ENCODE assay signal across 1 cellular context in the genomic region with DNA sequence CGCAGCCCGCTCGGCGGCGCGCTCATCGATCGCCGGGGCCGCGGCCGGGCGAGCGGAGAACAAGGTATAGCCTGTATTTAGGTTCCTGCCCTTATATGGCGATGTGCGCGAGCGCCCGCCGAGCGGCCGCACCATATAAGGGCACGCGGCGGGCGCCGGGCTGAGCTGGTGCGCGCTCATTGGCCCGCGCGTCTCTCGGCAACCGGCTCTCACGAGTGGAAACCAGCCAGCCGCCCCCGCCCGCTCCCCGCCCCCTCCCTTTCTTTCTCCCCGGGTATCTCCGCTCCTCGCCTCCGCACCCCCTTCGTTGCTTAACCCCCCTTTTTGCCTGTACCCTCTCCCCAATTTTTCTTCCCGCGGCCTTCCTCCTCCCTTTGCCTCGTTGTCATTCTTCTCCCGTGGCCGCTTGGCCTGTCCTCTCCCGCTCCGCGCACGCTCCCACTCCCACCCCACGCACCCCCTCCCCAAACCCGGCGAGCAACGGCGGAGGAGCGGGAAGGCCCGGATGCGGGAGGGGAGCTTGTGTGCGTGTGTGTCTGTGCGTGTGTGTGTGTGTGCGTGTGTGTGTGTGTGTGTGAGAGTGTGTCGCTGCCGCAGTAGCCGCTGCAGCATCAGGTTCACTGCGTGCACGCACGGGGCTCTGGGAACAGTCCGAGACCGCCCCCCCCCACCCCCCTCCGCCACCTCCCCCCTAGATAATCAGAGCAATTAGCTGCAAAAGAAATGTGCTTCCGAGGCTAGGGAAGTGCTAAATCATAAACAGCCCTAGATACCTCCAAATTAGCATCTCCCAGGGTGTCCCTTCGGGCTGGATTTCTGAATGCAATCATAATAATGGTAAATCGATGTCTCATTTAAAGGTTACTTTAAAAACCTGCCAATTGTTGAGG.
TF ChIP-seq lines count a peak whose summit lies in the region.

No MANE protein-coding gene starts in this region.

TF ChIP-seq in K562, 482 proteins besides CTCF, POLR2A, EP300 and RAD21 (continued from another document and continues in another):
- TF ChIP-seq, protein P1, sequence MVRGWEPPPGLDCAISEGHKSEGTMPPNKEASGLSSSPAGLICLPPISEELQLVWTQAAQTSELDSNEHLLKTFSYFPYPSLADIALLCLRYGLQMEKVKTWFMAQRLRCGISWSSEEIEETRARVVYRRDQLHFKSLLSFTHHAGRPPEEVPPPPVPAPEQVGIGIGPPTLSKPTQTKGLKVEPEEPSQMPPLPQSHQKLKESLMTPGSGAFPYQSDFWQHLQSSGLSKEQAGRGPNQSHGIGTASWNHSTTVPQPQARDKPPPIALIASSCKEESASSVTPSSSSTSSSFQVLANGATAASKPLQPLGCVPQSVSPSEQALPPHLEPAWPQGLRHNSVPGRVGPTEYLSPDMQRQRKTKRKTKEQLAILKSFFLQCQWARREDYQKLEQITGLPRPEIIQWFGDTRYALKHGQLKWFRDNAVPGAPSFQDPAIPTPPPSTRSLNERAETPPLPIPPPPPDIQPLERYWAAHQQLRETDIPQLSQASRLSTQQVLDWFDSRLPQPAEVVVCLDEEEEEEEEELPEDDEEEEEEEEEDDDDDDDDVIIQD (CRISPR knock-in tag; IDR thresholded peaks at IDR 0.05): no peak
- TF ChIP-seq ZNF24 (IDR thresholded peaks at IDR 0.05) (no peak), ZNF384 (IDR thresholded peaks at IDR 0.05; ENCODE audit: low read depth, low read length) (no peak), BCLAF1 (IDR thresholded peaks at IDR 0.05; ENCODE audit: borderline replicate concordance in 1 of 2, control insufficient read depth in 1 of 2, low read depth in 2 of 2, low read length in 1 of 2) (no peak), MTA2 (IDR thresholded peaks at IDR 0.05; ENCODE audit: low read depth) (peak; percentile 40; the same call in 1 of the 2 replicates), RAD51 (IDR thresholded peaks at IDR 0.05; ENCODE audit: borderline replicate concordance, low read depth) (no peak), GTF2E2 (tag; IDR thresholded peaks at IDR 0.05) (no peak), YY1 (IDR thresholded peaks at IDR 0.05; ENCODE audit: borderline replicate concordance in 1 of 3, control insufficient read depth in 1 of 3, extremely low read depth in 1 of 3, insufficient read depth in 3 of 3, insufficient read length in 1 of 3, insufficient replicate concordance in 2 of 3, low read depth in 1 of 3, low read length in 2 of 3) (no peak), DIDO1 (tag; IDR thresholded peaks at IDR 0.05; ENCODE audit: low read depth) (no peak), ZNF583 (CRISPR knock-in tag; IDR thresholded peaks at IDR 0.05) (no peak), TEAD2 (tag; IDR thresholded peaks at IDR 0.05) (no peak), PHF8 (IDR thresholded peaks at IDR 0.05; ENCODE audit: borderline replicate concordance, low read length) (peak; percentile 17; the same call in 1 of the 2 replicates), ZNF79 (CRISPR knock-in tag; IDR thresholded peaks at IDR 0.05; ENCODE audit: low read depth) (no peak), MYBL2 (IDR thresholded peaks at IDR 0.05; ENCODE audit: low read depth) (no peak), MYBL2 (CRISPR knock-in tag; IDR thresholded peaks at IDR 0.05; ENCODE audit: borderline replicate concordance) (no peak), PHF21A (IDR thresholded peaks at IDR 0.05; ENCODE audit: borderline replicate concordance, low read depth) (peak; percentile 50; the same call in 1 of the 2 replicates), E2F4 (CRISPR knock-in tag; IDR thresholded peaks at IDR 0.05; ENCODE audit: low read depth) (no peak), KDM1A (IDR thresholded peaks at IDR 0.05) (peak in 1 of 2 experiments; percentile 60; a peak in 2 of 4 replicates), NFE2 (IDR thresholded peaks at IDR 0.05; ENCODE audit: low read depth) (no peak), ZNF77 (CRISPR knock-in tag; IDR thresholded peaks at IDR 0.05) (no peak), ZBTB5 (IDR thresholded peaks at IDR 0.05) (no peak), ELK1 (CRISPR knock-in tag; IDR thresholded peaks at IDR 0.05) (no peak), PHF20 (IDR thresholded peaks at IDR 0.05; ENCODE audit: partially characterized antibody) (peak; percentile 53), TEAD1 (CRISPR knock-in tag; IDR thresholded peaks at IDR 0.05) (no peak), ZNF121 (CRISPR knock-in tag; conservative IDR thresholded peaks at IDR 0.05) (no peak), ZNF354B (CRISPR knock-in tag; IDR thresholded peaks at IDR 0.05) (no peak), ARID3B (CRISPR knock-in tag; IDR thresholded peaks at IDR 0.05; ENCODE audit: borderline replicate concordance) (no peak), ZNF785 (CRISPR knock-in tag; IDR thresholded peaks at IDR 0.05) (no peak), IRF9 (tag; IDR thresholded peaks at IDR 0.05) (0 out of 2 replicates have a peak, but pooled peaks have one; percentile 21), MAFG (tag; conservative IDR thresholded peaks at IDR 0.05) (no peak), KLF6 (CRISPR knock-in tag; IDR thresholded peaks at IDR 0.05; ENCODE audit: borderline replicate concordance) (no peak), BCL6 (CRISPR knock-in tag; IDR thresholded peaks at IDR 0.05) (no peak), ZKSCAN1 (IDR thresholded peaks at IDR 0.05; ENCODE audit: low read depth, low read length) (no peak), HCFC1 (IDR thresholded peaks at IDR 0.05; ENCODE audit: low read depth, low read length) (no peak), RBM25 (IDR thresholded peaks at IDR 0.05; ENCODE audit: low read depth, low read length, severe bottlenecking) (peak; percentile 98), RFX7 (CRISPR knock-in tag; IDR thresholded peaks at IDR 0.05) (no peak), NFIX (CRISPR knock-in tag; IDR thresholded peaks at IDR 0.05; ENCODE audit: low read depth) (no peak)
- TF ChIP-seq, protein P2, sequence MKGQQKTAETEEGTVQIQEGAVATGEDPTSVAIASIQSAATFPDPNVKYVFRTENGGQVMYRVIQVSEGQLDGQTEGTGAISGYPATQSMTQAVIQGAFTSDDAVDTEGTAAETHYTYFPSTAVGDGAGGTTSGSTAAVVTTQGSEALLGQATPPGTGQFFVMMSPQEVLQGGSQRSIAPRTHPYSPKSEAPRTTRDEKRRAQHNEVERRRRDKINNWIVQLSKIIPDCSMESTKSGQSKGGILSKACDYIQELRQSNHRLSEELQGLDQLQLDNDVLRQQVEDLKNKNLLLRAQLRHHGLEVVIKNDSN (CRISPR knock-in tag; IDR thresholded peaks at IDR 0.05): no peak
- TF ChIP-seq, protein P3, sequence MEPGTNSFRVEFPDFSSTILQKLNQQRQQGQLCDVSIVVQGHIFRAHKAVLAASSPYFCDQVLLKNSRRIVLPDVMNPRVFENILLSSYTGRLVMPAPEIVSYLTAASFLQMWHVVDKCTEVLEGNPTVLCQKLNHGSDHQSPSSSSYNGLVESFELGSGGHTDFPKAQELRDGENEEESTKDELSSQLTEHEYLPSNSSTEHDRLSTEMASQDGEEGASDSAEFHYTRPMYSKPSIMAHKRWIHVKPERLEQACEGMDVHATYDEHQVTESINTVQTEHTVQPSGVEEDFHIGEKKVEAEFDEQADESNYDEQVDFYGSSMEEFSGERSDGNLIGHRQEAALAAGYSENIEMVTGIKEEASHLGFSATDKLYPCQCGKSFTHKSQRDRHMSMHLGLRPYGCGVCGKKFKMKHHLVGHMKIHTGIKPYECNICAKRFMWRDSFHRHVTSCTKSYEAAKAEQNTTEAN (CRISPR knock-in tag; IDR thresholded peaks at IDR 0.05): no peak
- TF ChIP-seq, protein P4, sequence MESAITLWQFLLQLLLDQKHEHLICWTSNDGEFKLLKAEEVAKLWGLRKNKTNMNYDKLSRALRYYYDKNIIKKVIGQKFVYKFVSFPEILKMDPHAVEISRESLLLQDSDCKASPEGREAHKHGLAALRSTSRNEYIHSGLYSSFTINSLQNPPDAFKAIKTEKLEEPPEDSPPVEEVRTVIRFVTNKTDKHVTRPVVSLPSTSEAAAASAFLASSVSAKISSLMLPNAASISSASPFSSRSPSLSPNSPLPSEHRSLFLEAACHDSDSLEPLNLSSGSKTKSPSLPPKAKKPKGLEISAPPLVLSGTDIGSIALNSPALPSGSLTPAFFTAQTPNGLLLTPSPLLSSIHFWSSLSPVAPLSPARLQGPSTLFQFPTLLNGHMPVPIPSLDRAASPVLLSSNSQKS (CRISPR knock-in tag; IDR thresholded peaks at IDR 0.05): no peak
- TF ChIP-seq, protein P5, sequence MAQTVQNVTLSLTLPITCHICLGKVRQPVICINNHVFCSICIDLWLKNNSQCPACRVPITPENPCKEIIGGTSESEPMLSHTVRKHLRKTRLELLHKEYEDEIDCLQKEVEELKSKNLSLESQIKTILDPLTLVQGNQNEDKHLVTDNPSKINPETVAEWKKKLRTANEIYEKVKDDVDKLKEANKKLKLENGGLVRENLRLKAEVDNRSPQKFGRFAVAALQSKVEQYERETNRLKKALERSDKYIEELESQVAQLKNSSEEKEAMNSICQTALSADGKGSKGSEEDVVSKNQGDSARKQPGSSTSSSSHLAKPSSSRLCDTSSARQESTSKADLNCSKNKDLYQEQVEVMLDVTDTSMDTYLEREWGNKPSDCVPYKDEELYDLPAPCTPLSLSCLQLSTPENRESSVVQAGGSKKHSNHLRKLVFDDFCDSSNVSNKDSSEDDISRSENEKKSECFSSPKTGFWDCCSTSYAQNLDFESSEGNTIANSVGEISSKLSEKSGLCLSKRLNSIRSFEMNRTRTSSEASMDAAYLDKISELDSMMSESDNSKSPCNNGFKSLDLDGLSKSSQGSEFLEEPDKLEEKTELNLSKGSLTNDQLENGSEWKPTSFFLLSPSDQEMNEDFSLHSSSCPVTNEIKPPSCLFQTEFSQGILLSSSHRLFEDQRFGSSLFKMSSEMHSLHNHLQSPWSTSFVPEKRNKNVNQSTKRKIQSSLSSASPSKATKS (CRISPR knock-in tag; IDR thresholded peaks at IDR 0.05): no peak
